15 cellular contexts compared by ENCODE assay signal in genomic region chr2:25720575-25720974, GRCh38. TPM values are rescaled to one million over a fixed set of nuclear protein-coding genes. Genes with fewer than 3 reads are reported as not detected.
DNase-seq lines count a peak whose midpoint lies in the region; ATAC-seq and TF ChIP-seq lines count a peak whose summit lies in the region.
"Had no signal": no experiment of that assay in that cellular context is flagged by ENCODE, and none has a peak within 500 bp of the region (broad histone marks: within the 10 kb centered on the region; RNA-seq: fewer than 3 reads in every experiment).

No MANE protein-coding gene starts in this region.

- DNase-seq in EH (ENCODE audit: low read depth) (peak; percentile 7), Karpas-422 (no peak), epithelial cell of esophagus (ENCODE audit: low read depth) (peak; percentile 31), foreskin keratinocyte (peak; percentile 40 to 74), PC-3 (no peak)
- no peak for DNase-seq in stimulated activated naive CD4-positive, alpha-beta T cell (lab: John Stamatoyannopoulos, UW)
- DNase-seq: 8988T; Calu3; CD8-positive, alpha-beta T cell; DMS79 treated with DMSO at 0.1 percent for 48 hours; EL; H9 had no signal

- H3K4me2 ChIP-seq in Karpas-422 (ENCODE audit: low read depth, low read length, poor library complexity, severe bottlenecking): peak overlapping the region; percentile 55
- H3K4me2 ChIP-seq in PC-3 (ENCODE audit: low read length): no peak overlapping the region
- H3K4me2 ChIP-seq: BLaER1 treated with 17β-estradiol and CSF1 and Interleukin-3, amounts not matched to agents 10 nM and 100 nM had no signal

- BruUV-seq in PC-3 (replicated peaks; lab: Mats Ljungman, UMichigan): no TSS peak

- H3K4me3 ChIP-seq in Karpas-422 (ENCODE audit: low read length) (peak overlapping the region; percentile 32; the same call in 1 of the 2 replicates), epithelial cell of esophagus (ENCODE audit: low read length) (no peak overlapping the region), PC-3 (ENCODE audit: low read length) (no peak overlapping the region)
- H3K4me3 ChIP-seq: BLaER1 treated with 17β-estradiol and CSF1 and Interleukin-3, amounts not matched to agents 10 nM and 100 nM had no signal

- H3K36me3 ChIP-seq in Karpas-422 (ENCODE audit: insufficient read depth, low read length) (no peaks in the 10 kb centered on the region), PC-3 (ENCODE audit: low read depth, low read length) (no peaks in the 10 kb centered on the region)
- H3K36me3 ChIP-seq: BLaER1 treated with 17β-estradiol and CSF1 and Interleukin-3, amounts not matched to agents 10 nM and 100 nM had no signal

- H3F3A ChIP-seq in PC-3 (ENCODE audit: low read length, unreplicated experiment): no peaks in the 10 kb centered on the region

- ATAC-seq in foreskin keratinocyte (peak; percentile 30), HG03457 (IDR thresholded peaks at IDR 0.05; ENCODE audit: unreplicated experiment) (no peak), PC-3 (no peak)
- ATAC-seq: CD8-positive, alpha-beta T cell had no signal

- H3K9me3 ChIP-seq in Karpas-422 (ENCODE audit: low read length): no peaks in the 10 kb centered on the region
- H3K9me3 ChIP-seq in PC-3 (ENCODE audit: low read length): no peaks in the 10 kb centered on the region
- H3K9me3 ChIP-seq: BLaER1 treated with 17β-estradiol and CSF1 and Interleukin-3, amounts not matched to agents 10 nM and 100 nM had no signal

- H3K79me2 ChIP-seq in Karpas-422 (ENCODE audit: low read length) (no peaks in the 10 kb centered on the region), PC-3 (ENCODE audit: low read length) (no peaks in the 10 kb centered on the region)

- no peaks in the 10 kb centered on the region; the same call in 1 of the 2 replicates for H4K20me1 ChIP-seq in Karpas-422 (ENCODE audit: insufficient read depth, low read depth, low read length)
- H4K20me1 ChIP-seq in PC-3 (ENCODE audit: low read length): no peaks in the 10 kb centered on the region
- H4K20me1 ChIP-seq: BLaER1 treated with 17β-estradiol and CSF1 and Interleukin-3, amounts not matched to agents 10 nM and 100 nM had no signal

- no peak overlapping the region for H3K9ac ChIP-seq in Karpas-422 (ENCODE audit: low read length)
- no peak overlapping the region for H3K9ac ChIP-seq in PC-3 (ENCODE audit: low read length)
- H3K9ac ChIP-seq: BLaER1 treated with 17β-estradiol and CSF1 and Interleukin-3, amounts not matched to agents 10 nM and 100 nM had no signal

- H3K9me2 ChIP-seq in Karpas-422 (replicated peaks; ENCODE audit: insufficient read depth, low read length): no peaks in the 10 kb centered on the region
- H3K9me2 ChIP-seq in PC-3 (replicated peaks; ENCODE audit: low read length): no peaks in the 10 kb centered on the region

- CTCF ChIA-PET in PC-3 (lab: Charles Lee): no interaction called here

- H3K27me3 ChIP-seq in Karpas-422 (ENCODE audit: low read length): no peaks in the 10 kb centered on the region
- peaks cover 3% of the 10 kb centered on the region for H3K27me3 ChIP-seq in foreskin keratinocyte
- no peaks in the 10 kb centered on the region for H3K27me3 ChIP-seq in PC-3 (ENCODE audit: low read length)
- H3K27me3 ChIP-seq: BLaER1 treated with 17β-estradiol and CSF1 and Interleukin-3, amounts not matched to agents 10 nM and 100 nM had no signal

- POLR2A ChIA-PET in PC-3 (lab: Charles Lee; ENCODE audit: unreplicated experiment): no interaction called here

- H3K27ac ChIP-seq in Karpas-422 (ENCODE audit: low read length): no peak overlapping the region
- H3K27ac ChIP-seq in foreskin keratinocyte: no peak overlapping the region
- H3K27ac ChIP-seq in PC-3 (ENCODE audit: low read length): no peak overlapping the region
- H3K27ac ChIP-seq: BLaER1 treated with 17β-estradiol and CSF1 and Interleukin-3, amounts not matched to agents 10 nM and 100 nM; HL-60 had no signal

- H3K4me1 ChIP-seq in Karpas-422 (ENCODE audit: low read length): peaks cover 21% of the 10 kb centered on the region
- H3K4me1 ChIP-seq in foreskin keratinocyte: peaks cover 10% of the 10 kb centered on the region
- no peaks in the 10 kb centered on the region; the same call in 1 of the 2 replicates for H3K4me1 ChIP-seq in PC-3 (ENCODE audit: insufficient read depth, low read length)
- H3K4me1 ChIP-seq: BLaER1 treated with 17β-estradiol and CSF1 and Interleukin-3, amounts not matched to agents 10 nM and 100 nM had no signal

- no peak overlapping the region for H2AFZ ChIP-seq in Karpas-422 (ENCODE audit: low read length)
- no peak overlapping the region for H2AFZ ChIP-seq in PC-3 (ENCODE audit: low read length)

- no peak for TF ChIP-seq CTCF in epithelial cell of esophagus (IDR thresholded peaks at IDR 0.05; ENCODE audit: insufficient read depth, low read depth, low read length, missing control alignments)
- no peak for TF ChIP-seq CTCF in foreskin keratinocyte (conservative IDR thresholded peaks at IDR 0.05)
- TF ChIP-seq CTCF in PC-3 (conservative IDR thresholded peaks at IDR 0.05; ENCODE audit: low read depth, low read length): no peak

- intact Hi-C loops in PC-3 (cut with micrococcal nuclease): no loop called here

RNA-seq across cellular contexts. Expression of gene DTNB, which starts 47.2 kb away (rescaled TPM):
- 6.9 and 9.1 TPM in 2 replicates for total RNA-seq in Karpas-422 (2014; rRNA removed; shearing (Covaris generic); ENCODE audit: low replicate concordance)
- total RNA-seq in foreskin keratinocyte: 20.3 and 23.3 TPM in 2 replicates
- polyA plus RNA-seq in foreskin keratinocyte: 16.7 and 17.9 TPM in 2 replicates
- total RNA-seq in PC-3 (2014; rRNA removed): 23.1 and 23.6 TPM in 2 replicates

Comparison
In these comparisons a context has a peak if more than half of its experiments do, and no peak if none do; other contexts are left out.
1. DNase-seq: peak in EH (single experiment), epithelial cell of esophagus (single experiment) and foreskin keratinocyte (2 of 2); none in Karpas-422 (single experiment), stimulated activated naive CD4-positive, alpha-beta T cell (0 of 6) and PC-3 (single experiment).